In the genomic region with DNA sequence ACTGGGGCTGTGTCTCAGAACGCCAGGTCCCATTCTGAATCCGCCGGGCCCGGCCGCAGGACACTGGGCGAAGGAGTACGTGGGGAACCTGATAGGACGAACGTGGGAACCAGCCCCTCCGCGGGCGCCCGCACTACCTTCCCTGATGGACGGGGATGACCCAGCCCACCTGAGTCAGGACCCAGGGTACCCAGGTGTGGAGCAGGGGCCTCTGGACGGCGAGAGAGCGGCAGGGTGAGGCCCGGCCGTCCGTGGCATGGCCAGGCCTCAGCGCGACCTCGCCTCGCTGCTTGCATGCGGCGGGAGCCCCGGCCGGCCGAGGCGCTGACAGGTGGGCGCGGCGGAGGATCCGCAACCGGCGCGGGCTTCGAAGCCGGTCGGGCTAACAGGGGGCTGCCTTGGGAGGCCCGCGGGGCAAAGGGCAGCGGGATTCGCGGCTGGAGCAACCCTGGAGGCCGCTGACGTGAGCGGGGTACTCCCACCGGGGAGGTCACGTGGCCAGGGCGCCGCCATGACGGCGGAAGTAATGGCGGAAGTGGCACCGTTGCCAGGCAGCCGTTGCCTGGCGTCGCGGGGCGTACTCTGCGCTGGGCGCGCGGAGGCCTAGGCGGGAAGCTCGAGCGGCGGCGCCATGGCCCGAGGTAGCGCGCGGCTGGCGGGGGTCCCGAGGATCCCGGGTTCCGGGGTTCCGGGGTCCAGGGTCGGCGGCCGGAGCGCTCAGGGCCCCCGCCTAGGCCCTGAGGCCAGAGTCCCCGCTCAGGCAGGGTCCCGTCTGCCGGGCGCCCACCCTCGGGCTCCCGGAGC, we compare ENCODE assay signal across 1 cellular context.
A peak's percentile ranks its signal among the peaks of the same experiment; 100 is the strongest.
TF ChIP-seq lines count a peak whose summit lies in the region.

A gene (plus strand): TSS at position 580 of the 804 bp plus-strand sequence. CDS start 52 bp downstream, at position 632.

TF ChIP-seq in HEK293, 187 proteins besides CTCF, POLR2A, EP300 and RAD21 (continued from another document):
- TF ChIP-seq SCRT2 (tag by site-specific recombination; IDR thresholded peaks at IDR 0.05) (peak; percentile 54), ZNF768 (tag by site-specific recombination; IDR thresholded peaks at IDR 0.05) (no peak), OVOL3 (tag by site-specific recombination; IDR thresholded peaks at IDR 0.05) (0 out of 2 replicates have a peak, but pooled peaks have one; percentile 22), ZNF121 (tag by site-specific recombination; IDR thresholded peaks at IDR 0.05) (0 out of 2 replicates have a peak, but pooled peaks have one; percentile 12), YY2 (tag by site-specific recombination; IDR thresholded peaks at IDR 0.05) (peak; percentile 97), ZFP41 (tag by site-specific recombination; IDR thresholded peaks at IDR 0.05; ENCODE audit: borderline replicate concordance) (no peak), OSR2 (tag by site-specific recombination; IDR thresholded peaks at IDR 0.05) (peak; percentile 22; the same call in 1 of the 2 replicates), EGR2 (tag by site-specific recombination; IDR thresholded peaks at IDR 0.05; ENCODE audit: low read depth) (no peak; the same call in 1 of the 2 replicates), KLF10 (tag by site-specific recombination; IDR thresholded peaks at IDR 0.05) (peak; percentile 68), ZNF155 (tag by site-specific recombination; IDR thresholded peaks at IDR 0.05) (no peak), KLF9 (tag by site-specific recombination; IDR thresholded peaks at IDR 0.05; ENCODE audit: low read depth) (peak; percentile 88), ZBTB21 (tag by site-specific recombination; IDR thresholded peaks at IDR 0.05) (no peak), ZNF248 (tag by site-specific recombination; IDR thresholded peaks at IDR 0.05) (no peak), ZNF394 (tag by site-specific recombination; IDR thresholded peaks at IDR 0.05; ENCODE audit: borderline replicate concordance) (peak; percentile 77; the same call in 1 of the 2 replicates), GLIS2 (tag by site-specific recombination; IDR thresholded peaks at IDR 0.05) (peak; percentile 97), ZNF501 (tag by site-specific recombination; IDR thresholded peaks at IDR 0.05) (0 out of 2 replicates have a peak, but pooled peaks have one; percentile 28), WT1 (tag by site-specific recombination; IDR thresholded peaks at IDR 0.05) (peak; percentile 38; the same call in 1 of the 2 replicates), ZFHX2 (tag by site-specific recombination; conservative IDR thresholded peaks at IDR 0.05) (peak; percentile 78), ZBTB20 (tag by site-specific recombination; IDR thresholded peaks at IDR 0.05) (peak; percentile 73; the same call in 1 of the 2 replicates), ZNF404 (tag by site-specific recombination; IDR thresholded peaks at IDR 0.05) (no peak), ZNF214 (tag by site-specific recombination; IDR thresholded peaks at IDR 0.05; ENCODE audit: borderline replicate concordance) (no peak), REPIN1 (tag by site-specific recombination; IDR thresholded peaks at IDR 0.05; ENCODE audit: low read depth) (0 out of 2 replicates have a peak, but pooled peaks have one; percentile 62)
- TF ChIP-seq, protein P1, sequence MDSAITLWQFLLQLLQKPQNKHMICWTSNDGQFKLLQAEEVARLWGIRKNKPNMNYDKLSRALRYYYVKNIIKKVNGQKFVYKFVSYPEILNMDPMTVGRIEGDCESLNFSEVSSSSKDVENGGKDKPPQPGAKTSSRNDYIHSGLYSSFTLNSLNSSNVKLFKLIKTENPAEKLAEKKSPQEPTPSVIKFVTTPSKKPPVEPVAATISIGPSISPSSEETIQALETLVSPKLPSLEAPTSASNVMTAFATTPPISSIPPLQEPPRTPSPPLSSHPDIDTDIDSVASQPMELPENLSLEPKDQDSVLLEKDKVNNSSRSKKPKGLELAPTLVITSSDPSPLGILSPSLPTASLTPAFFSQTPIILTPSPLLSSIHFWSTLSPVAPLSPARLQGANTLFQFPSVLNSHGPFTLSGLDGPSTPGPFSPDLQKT (IDR thresholded peaks at IDR 0.05; ENCODE audit: borderline replicate concordance, low read depth, low read length): peak; percentile 67; the same call in 1 of the 2 replicates
- TF ChIP-seq, protein P2, sequence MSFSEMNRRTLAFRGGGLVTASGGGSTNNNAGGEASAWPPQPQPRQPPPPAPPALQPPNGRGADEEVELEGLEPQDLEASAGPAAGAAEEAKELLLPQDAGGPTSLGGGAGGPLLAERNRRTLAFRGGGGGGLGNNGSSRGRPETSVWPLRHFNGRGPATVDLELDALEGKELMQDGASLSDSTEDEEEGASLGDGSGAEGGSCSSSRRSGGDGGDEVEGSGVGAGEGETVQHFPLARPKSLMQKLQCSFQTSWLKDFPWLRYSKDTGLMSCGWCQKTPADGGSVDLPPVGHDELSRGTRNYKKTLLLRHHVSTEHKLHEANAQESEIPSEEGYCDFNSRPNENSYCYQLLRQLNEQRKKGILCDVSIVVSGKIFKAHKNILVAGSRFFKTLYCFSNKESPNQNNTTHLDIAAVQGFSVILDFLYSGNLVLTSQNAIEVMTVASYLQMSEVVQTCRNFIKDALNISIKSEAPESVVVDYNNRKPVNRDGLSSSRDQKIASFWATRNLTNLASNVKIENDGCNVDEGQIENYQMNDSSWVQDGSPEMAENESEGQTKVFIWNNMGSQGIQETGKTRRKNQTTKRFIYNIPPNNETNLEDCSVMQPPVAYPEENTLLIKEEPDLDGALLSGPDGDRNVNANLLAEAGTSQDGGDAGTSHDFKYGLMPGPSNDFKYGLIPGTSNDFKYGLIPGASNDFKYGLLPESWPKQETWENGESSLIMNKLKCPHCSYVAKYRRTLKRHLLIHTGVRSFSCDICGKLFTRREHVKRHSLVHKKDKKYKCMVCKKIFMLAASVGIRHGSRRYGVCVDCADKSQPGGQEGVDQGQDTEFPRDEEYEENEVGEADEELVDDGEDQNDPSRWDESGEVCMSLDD (tag by site-specific recombination; IDR thresholded peaks at IDR 0.05): 0 out of 2 replicates have a peak, but pooled peaks have one; percentile 37
- TF ChIP-seq, protein P3, sequence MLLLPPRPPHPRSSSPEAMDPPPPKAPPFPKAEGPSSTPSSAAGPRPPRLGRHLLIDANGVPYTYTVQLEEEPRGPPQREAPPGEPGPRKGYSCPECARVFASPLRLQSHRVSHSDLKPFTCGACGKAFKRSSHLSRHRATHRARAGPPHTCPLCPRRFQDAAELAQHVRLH (tag by site-specific recombination; IDR thresholded peaks at IDR 0.05): peak; percentile 33; the same call in 1 of the 2 replicates
- TF ChIP-seq, protein P4, sequence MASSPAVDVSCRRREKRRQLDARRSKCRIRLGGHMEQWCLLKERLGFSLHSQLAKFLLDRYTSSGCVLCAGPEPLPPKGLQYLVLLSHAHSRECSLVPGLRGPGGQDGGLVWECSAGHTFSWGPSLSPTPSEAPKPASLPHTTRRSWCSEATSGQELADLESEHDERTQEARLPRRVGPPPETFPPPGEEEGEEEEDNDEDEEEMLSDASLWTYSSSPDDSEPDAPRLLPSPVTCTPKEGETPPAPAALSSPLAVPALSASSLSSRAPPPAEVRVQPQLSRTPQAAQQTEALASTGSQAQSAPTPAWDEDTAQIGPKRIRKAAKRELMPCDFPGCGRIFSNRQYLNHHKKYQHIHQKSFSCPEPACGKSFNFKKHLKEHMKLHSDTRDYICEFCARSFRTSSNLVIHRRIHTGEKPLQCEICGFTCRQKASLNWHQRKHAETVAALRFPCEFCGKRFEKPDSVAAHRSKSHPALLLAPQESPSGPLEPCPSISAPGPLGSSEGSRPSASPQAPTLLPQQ (tag by site-specific recombination; IDR thresholded peaks at IDR 0.05): peak; percentile 71; the same call in 1 of the 2 replicates
- TF ChIP-seq, protein P5, sequence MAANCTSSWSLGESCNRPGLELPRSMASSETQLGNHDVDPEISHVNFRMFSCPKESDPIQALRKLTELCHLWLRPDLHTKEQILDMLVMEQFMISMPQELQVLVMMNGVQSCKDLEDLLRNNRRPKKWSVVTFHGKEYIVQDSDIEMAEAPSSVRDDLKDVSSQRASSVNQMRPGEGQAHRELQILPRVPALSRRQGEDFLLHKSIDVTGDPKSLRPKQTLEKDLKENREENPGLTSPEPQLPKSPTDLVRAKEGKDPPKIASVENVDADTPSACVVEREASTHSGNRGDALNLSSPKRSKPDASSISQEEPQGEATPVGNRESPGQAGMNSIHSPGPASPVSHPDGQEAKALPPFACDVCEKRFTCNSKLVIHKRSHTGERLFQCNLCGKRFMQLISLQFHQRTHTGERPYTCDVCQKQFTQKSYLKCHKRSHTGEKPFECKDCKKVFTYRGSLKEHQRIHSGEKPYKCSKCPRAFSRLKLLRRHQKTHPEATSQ (tag by site-specific recombination; IDR thresholded peaks at IDR 0.05): peak; percentile 64; the same call in 1 of the 2 replicates
- TF ChIP-seq, protein P6, sequence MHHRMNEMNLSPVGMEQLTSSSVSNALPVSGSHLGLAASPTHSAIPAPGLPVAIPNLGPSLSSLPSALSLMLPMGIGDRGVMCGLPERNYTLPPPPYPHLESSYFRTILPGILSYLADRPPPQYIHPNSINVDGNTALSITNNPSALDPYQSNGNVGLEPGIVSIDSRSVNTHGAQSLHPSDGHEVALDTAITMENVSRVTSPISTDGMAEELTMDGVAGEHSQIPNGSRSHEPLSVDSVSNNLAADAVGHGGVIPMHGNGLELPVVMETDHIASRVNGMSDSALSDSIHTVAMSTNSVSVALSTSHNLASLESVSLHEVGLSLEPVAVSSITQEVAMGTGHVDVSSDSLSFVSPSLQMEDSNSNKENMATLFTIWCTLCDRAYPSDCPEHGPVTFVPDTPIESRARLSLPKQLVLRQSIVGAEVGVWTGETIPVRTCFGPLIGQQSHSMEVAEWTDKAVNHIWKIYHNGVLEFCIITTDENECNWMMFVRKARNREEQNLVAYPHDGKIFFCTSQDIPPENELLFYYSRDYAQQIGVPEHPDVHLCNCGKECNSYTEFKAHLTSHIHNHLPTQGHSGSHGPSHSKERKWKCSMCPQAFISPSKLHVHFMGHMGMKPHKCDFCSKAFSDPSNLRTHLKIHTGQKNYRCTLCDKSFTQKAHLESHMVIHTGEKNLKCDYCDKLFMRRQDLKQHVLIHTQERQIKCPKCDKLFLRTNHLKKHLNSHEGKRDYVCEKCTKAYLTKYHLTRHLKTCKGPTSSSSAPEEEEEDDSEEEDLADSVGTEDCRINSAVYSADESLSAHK (tag by site-specific recombination; IDR thresholded peaks at IDR 0.05): 0 out of 2 replicates have a peak, but pooled peaks have one; percentile 13
- TF ChIP-seq, protein P7, sequence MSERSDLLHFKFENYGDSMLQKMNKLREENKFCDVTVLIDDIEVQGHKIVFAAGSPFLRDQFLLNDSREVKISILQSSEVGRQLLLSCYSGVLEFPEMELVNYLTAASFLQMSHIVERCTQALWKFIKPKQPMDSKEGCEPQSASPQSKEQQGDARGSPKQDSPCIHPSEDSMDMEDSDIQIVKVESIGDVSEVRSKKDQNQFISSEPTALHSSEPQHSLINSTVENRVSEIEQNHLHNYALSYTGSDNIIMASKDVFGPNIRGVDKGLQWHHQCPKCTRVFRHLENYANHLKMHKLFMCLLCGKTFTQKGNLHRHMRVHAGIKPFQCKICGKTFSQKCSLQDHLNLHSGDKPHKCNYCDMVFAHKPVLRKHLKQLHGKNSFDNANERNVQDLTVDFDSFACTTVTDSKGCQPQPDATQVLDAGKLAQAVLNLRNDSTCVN (tag by site-specific recombination; optimal IDR thresholded peaks at IDR 0.05): peak; percentile 83
- TF ChIP-seq, protein P8, sequence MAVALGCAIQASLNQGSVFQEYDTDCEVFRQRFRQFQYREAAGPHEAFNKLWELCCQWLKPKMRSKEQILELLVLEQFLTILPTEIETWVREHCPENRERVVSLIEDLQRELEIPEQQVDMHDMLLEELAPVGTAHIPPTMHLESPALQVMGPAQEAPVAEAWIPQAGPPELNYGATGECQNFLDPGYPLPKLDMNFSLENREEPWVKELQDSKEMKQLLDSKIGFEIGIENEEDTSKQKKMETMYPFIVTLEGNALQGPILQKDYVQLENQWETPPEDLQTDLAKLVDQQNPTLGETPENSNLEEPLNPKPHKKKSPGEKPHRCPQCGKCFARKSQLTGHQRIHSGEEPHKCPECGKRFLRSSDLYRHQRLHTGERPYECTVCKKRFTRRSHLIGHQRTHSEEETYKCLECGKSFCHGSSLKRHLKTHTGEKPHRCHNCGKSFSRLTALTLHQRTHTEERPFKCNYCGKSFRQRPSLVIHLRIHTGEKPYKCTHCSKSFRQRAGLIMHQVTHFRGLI (tag by site-specific recombination; IDR thresholded peaks at IDR 0.05): peak; percentile 99
